28 cellular contexts compared by ENCODE assay signal in genomic region chr12:91289072-91289471, GRCh38.
"Had no signal": no experiment of that assay in that cellular context is flagged by ENCODE, and none has a peak within 500 bp of the region (broad histone marks: within the 10 kb centered on the region; RNA-seq: fewer than 3 reads in every experiment).

No MANE protein-coding gene starts in this region.

- H3K4me3 ChIP-seq: ascending aorta, cardiac muscle cell had no signal

- H3K36me3 ChIP-seq: ascending aorta, cardiac muscle cell had no signal

- H3K27ac ChIP-seq: ascending aorta, cardiac muscle cell, VCaP had no signal

- DNase-seq: activated B cell treated with CpG ODN at 0.5 μM for 24 hours; activated CD4-positive, alpha-beta memory T cell treated with anti-CD3 and anti-CD28 coated beads for 36 hours; activated CD4-positive, alpha-beta T cell treated with anti-CD3 and anti-CD28 coated beads for 4 hours; activated CD4-positive, alpha-beta T cell treated with anti-CD3 and anti-CD28 coated beads, Interleukin-2, amount 10 ng/mL, durations not matched to agents 24 days and 14 days; activated CD4-positive, alpha-beta T cell treated with anti-CD3 and anti-CD28 coated beads, Interleukin-2, amount 50 U/mL, for 1 hour; activated CD4-positive, alpha-beta T cell treated with anti-CD3 and anti-CD28 coated beads, Interleukin-2, amount 50 U/mL, for 4 hours; activated CD4-positive, CD25-positive, alpha-beta regulatory T cell treated with anti-CD3 and anti-CD28 coated beads, Interleukin-2, amount 50 U/mL, for 72 hours; activated CD8-positive, alpha-beta memory T cell treated with anti-CD3 and anti-CD28 coated beads, Interleukin-2, amount 50 U/mL, for 4 hours; activated CD8-positive, alpha-beta T cell treated with anti-CD3 and anti-CD28 coated beads for 36 hours; activated effector memory CD4-positive, alpha-beta T cell treated with Interleukin-2 at 50 U/mL for 16 hours; activated gamma-delta T cell; activated naive CD4-positive, alpha-beta T cell treated with anti-CD3 and anti-CD28 coated beads, Interleukin-2, amount 10 ng/mL, durations not matched to agents 7 days and 5 days; activated naive CD4-positive, alpha-beta T cell treated with Interleukin-2 at 50 U/mL for 16 hours; activated naive CD8-positive, alpha-beta T cell treated with anti-CD3 and anti-CD28 coated beads, Interleukin-2, amount 10 ng/mL, durations not matched to agents 7 days and 5 days; activated naive CD8-positive, alpha-beta T cell treated with anti-CD3 and anti-CD28 coated beads, Interleukin-2, amount 50 U/mL, for 24 hours; activated T-cell treated with anti-CD3 and anti-CD28 coated beads for 4 hours; activated T-cell treated with anti-CD3 and anti-CD28 coated beads, Interleukin-2, amount 50 U/mL, for 1 hour; activated T-cell treated with anti-CD3 and anti-CD28 coated beads, Interleukin-2, amount 50 U/mL, for 4 hours; amygdala; anterior cingulate cortex; caudate nucleus; cerebellar nuclear complex; T-helper 2 cell; T-helper 9 cell had no signal

- FAIRE-seq: bronchial epithelial cell had no signal

- H3K27me3 ChIP-seq: ascending aorta, cardiac muscle cell had no signal

- H3K4me1 ChIP-seq: ascending aorta had no signal

- ATAC-seq: activated CD8-positive, alpha-beta T cell treated with anti-CD3 and anti-CD28 coated beads for 36 hours; activated naive CD8-positive, alpha-beta T cell treated with anti-CD3 and anti-CD28 coated beads, Interleukin-2, amount 50 U/mL, for 24 hours; activated T-cell treated with anti-CD3 and anti-CD28 coated beads, Interleukin-2, amount 50 U/mL, for 4 hours had no signal

- H3K9me3 ChIP-seq: ascending aorta had no signal
